11 cellular contexts compared by ENCODE assay signal in genomic region chr20:4815618-4816017, GRCh38. TPM values are rescaled to one million over a fixed set of nuclear protein-coding genes. Genes with fewer than 3 reads are reported as not detected.
DNase-seq lines count a peak whose midpoint lies in the region; ATAC-seq and TF ChIP-seq lines count a peak whose summit lies in the region.
"Had no signal": no experiment of that assay in that cellular context is flagged by ENCODE, and none has a peak within 500 bp of the region (broad histone marks: within the 10 kb centered on the region; RNA-seq: fewer than 3 reads in every experiment).

No MANE protein-coding gene starts in this region.

- H4K20me1 ChIP-seq in BLaER1 = peaks cover 48% of the 10 kb centered on the region

- no peak for TF ChIP-seq CTCF in GM12865 (IDR thresholded peaks at IDR 0.05; ENCODE audit: insufficient read depth, low read depth, low read length, missing control alignments)

- peak overlapping the region; percentile 77 for H3K9ac ChIP-seq in BLaER1
- H3K9ac ChIP-seq in mucosa of rectum (ENCODE audit: low read depth in 1 of 2, low read length in 2 of 2) = peak overlapping the region in 1 of 2 donors; percentile 65
- H3K9ac ChIP-seq: SK-N-SH had no signal

- no peaks in the 10 kb centered on the region for H3K27me3 ChIP-seq in BLaER1
- H3K27me3 ChIP-seq in mucosa of rectum (ENCODE audit: control insufficient read depth in 2 of 2, insufficient read depth in 2 of 2, low read length in 2 of 2) = no peaks in the 10 kb centered on the region

- H3K4me3 ChIP-seq in BLaER1 = peak overlapping the region; percentile 60
- H3K4me3 ChIP-seq in GM12865 (ENCODE audit: low read depth, low read length) = peak overlapping the region; percentile 71
- peak overlapping the region in 1 of 2 donors; percentile 70 for H3K4me3 ChIP-seq in mucosa of rectum (ENCODE audit: low read length in 2 of 2)

- H3K36me3 ChIP-seq in BLaER1 = peaks cover 45% of the 10 kb centered on the region
- no peaks in the 10 kb centered on the region for H3K36me3 ChIP-seq in mucosa of rectum (ENCODE audit: control insufficient read depth in 2 of 2, insufficient read depth in 2 of 2, low read length in 2 of 2)

- peaks cover 25 to 54% of the 10 kb centered on the region in 2 donors for H3K36me3 Mint-ChIP-seq in activated naive CD4-positive, alpha-beta T cell treated with anti-CD3 and anti-CD28 coated beads, Interleukin-2, amount 50 U/mL, for 72 hours

- ATAC-seq in activated naive CD4-positive, alpha-beta T cell treated with anti-CD3 and anti-CD28 coated beads, Interleukin-2, amount 50 U/mL, for 72 hours = no peak

- H3K9me3 ChIP-seq in BLaER1 = 0 out of 2 replicates have a peak, but pooled peaks cover 4% of the 10 kb centered on the region
- no peaks in the 10 kb centered on the region for H3K9me3 ChIP-seq in mucosa of rectum (ENCODE audit: control insufficient read depth in 2 of 2, low read length in 2 of 2)
- H3K9me3 ChIP-seq: SK-N-SH had no signal

- DNase-seq in GM12865 (ENCODE audit: low read depth) = peak; percentile 40
- DNase-seq in activated naive CD4-positive, alpha-beta T cell treated with anti-CD3 and anti-CD28 coated beads, Interleukin-2, amount 50 U/mL, for 72 hours (ENCODE audit: low spot score in 2 of 2) = no peak
- DNase-seq in NCI-H2029 treated with DMSO at 0.1 percent for 48 hours (lab: John Stamatoyannopoulos, UW) = no peak
- no peak for DNase-seq in globus pallidus (ENCODE audit: low spot score)
- no peak for DNase-seq in islet precursor cell
- DNase-seq in NCI-H187 (lab: John Stamatoyannopoulos, UW) = no peak
- DNase-seq: NCI-H2081 treated with DMSO at 0.1 percent for 48 hours, SK-N-SH had no signal

- H3K9me3 Mint-ChIP-seq in activated naive CD4-positive, alpha-beta T cell treated with anti-CD3 and anti-CD28 coated beads, Interleukin-2, amount 50 U/mL, for 72 hours = no peaks in the 10 kb centered on the region

- H3K27ac ChIP-seq in BLaER1 = peak overlapping the region; percentile 95
- peak overlapping the region; percentile 76 to 90 for H3K27ac ChIP-seq in mucosa of rectum (ENCODE audit: low read depth in 2 of 2, low read length in 2 of 2)
- H3K27ac ChIP-seq: C4-2B had no signal

- peak overlapping the region; percentile 95 to 98 for H3K27ac Mint-ChIP-seq in activated naive CD4-positive, alpha-beta T cell treated with anti-CD3 and anti-CD28 coated beads, Interleukin-2, amount 50 U/mL, for 72 hours

- H3K4me1 ChIP-seq in BLaER1 (peaks cover 86% of the 10 kb centered on the region), mucosa of rectum (ENCODE audit: control insufficient read depth in 2 of 2, insufficient read depth in 2 of 2, low read length in 2 of 2) (peaks cover 2 to 30% of the 10 kb centered on the region in 2 donors)

- H3K4me2 ChIP-seq in BLaER1 = peak overlapping the region; percentile 97
- H3K4me2 ChIP-seq: SK-N-SH had no signal

RNA-seq across cellular contexts. Expression of gene RASSF2, which starts 7.8 kb away (rescaled TPM):
- 10 to 100 TPM; 40.4 to 50.6 TPM for total RNA-seq in activated naive CD4-positive, alpha-beta T cell treated with anti-CD3 and anti-CD28 coated beads, Interleukin-2, amount 50 U/mL, for 72 hours
